Comparison of ENCODE assay signal across 8 cellular contexts in genomic region chr19:30222428-30222873, GRCh38.
DNase-seq lines count a peak whose midpoint lies in the region; ATAC-seq and TF ChIP-seq lines count a peak whose summit lies in the region.

No MANE protein-coding gene starts in this region.

- DNase-seq in Daoy (ENCODE audit: low read depth) (peak; percentile 52), HuH-7 (ENCODE audit: low spot score) (peak; percentile 73), epithelial cell of proximal tubule (ENCODE audit: low read depth) (no peak), neural crest cell (ENCODE audit: low read depth, low spot score) (peak; percentile 54)

- H3K27me3 Mint-ChIP-seq in neural crest cell (ENCODE audit: low read depth) = peaks cover 59% of the 10 kb centered on the region

- H3K4me3 Mint-ChIP-seq in neural crest cell = no peak overlapping the region

- H3K4me1 Mint-ChIP-seq in neural crest cell = peaks cover 33% of the 10 kb centered on the region

- no peak overlapping the region for H3K4me3 ChIP-seq in epithelial cell of proximal tubule (ENCODE audit: low read depth, low read length)

- TF ChIP-seq CTCF in epithelial cell of proximal tubule (conservative IDR thresholded peaks at IDR 0.05; ENCODE audit: low read depth, low read length) = peak; percentile 51
- TF ChIP-seq CTCF in neural crest cell (conservative IDR thresholded peaks at IDR 0.05) = peak; percentile 81

- no peak overlapping the region for H3K27ac Mint-ChIP-seq in neural crest cell (ENCODE audit: unreplicated experiment)

- no peaks in the 10 kb centered on the region for H3K9me3 Mint-ChIP-seq in neural crest cell

- ATAC-seq in HG03439 (IDR thresholded peaks at IDR 0.05; ENCODE audit: unreplicated experiment) (no peak), HG03025 (IDR thresholded peaks at IDR 0.05; ENCODE audit: low FRiP score, unreplicated experiment) (no peak), HG03378 (IDR thresholded peaks at IDR 0.05; ENCODE audit: unreplicated experiment) (no peak), GM21390 (IDR thresholded peaks at IDR 0.05; ENCODE audit: unreplicated experiment) (no peak)

- H3K36me3 Mint-ChIP-seq in neural crest cell (ENCODE audit: low read depth) = no peaks in the 10 kb centered on the region
